ENCODE assay signal across 1 cellular context in genomic region chr20:58408603-58409246, GRCh38.
TF ChIP-seq lines count a peak whose summit lies in the region.

No MANE protein-coding gene starts in this region.

TF ChIP-seq in HepG2, 621 proteins besides CTCF, POLR2A, EP300 and RAD21 (continued from another document and continues in another):
- TF ChIP-seq ZNF609 (CRISPR knock-in tag; IDR thresholded peaks at IDR 0.05; ENCODE audit: borderline replicate concordance), result 0 out of 2 replicates have a peak, but pooled peaks have one; percentile 27
- no peak for TF ChIP-seq RFXANK (CRISPR knock-in tag; IDR thresholded peaks at IDR 0.05)
- no peak for TF ChIP-seq SMAD3 (CRISPR knock-in tag; IDR thresholded peaks at IDR 0.05)
- TF ChIP-seq ZNF670 (CRISPR knock-in tag; IDR thresholded peaks at IDR 0.05; ENCODE audit: borderline replicate concordance), result no peak
- TF ChIP-seq RFXAP (CRISPR knock-in tag; IDR thresholded peaks at IDR 0.05; ENCODE audit: borderline replicate concordance), result no peak
- TF ChIP-seq KAT8 (CRISPR knock-in tag; IDR thresholded peaks at IDR 0.05), result peak; percentile 21; the same call in 1 of the 2 replicates
- no peak for TF ChIP-seq SP4 (CRISPR knock-in tag; IDR thresholded peaks at IDR 0.05)
- no peak for TF ChIP-seq ZNF607 (CRISPR knock-in tag; IDR thresholded peaks at IDR 0.05; ENCODE audit: borderline replicate concordance)
- TF ChIP-seq WIZ (CRISPR knock-in tag; IDR thresholded peaks at IDR 0.05), result no peak
- TF ChIP-seq ZFP1 (CRISPR knock-in tag; IDR thresholded peaks at IDR 0.05), result no peak
- TF ChIP-seq DDIT3 (CRISPR knock-in tag; IDR thresholded peaks at IDR 0.05), result no peak
- no peak for TF ChIP-seq ZNF543 (CRISPR knock-in tag; IDR thresholded peaks at IDR 0.05)
- 0 out of 2 replicates have a peak, but pooled peaks have one; percentile 25 for TF ChIP-seq KDM1A (CRISPR knock-in tag; IDR thresholded peaks at IDR 0.05)
- TF ChIP-seq GPBP1L1 (CRISPR knock-in tag; IDR thresholded peaks at IDR 0.05), result no peak
- no peak for TF ChIP-seq ZBTB2 (CRISPR knock-in tag; IDR thresholded peaks at IDR 0.05; ENCODE audit: low read depth)
- TF ChIP-seq RXRB (CRISPR knock-in tag; IDR thresholded peaks at IDR 0.05; ENCODE audit: borderline replicate concordance), result peak; percentile 60
- TF ChIP-seq ZNF317 (CRISPR knock-in tag; IDR thresholded peaks at IDR 0.05), result no peak
- TF ChIP-seq ZNF552 (CRISPR knock-in tag; IDR thresholded peaks at IDR 0.05; ENCODE audit: borderline replicate concordance), result no peak
- peak; percentile 41; the same call in 1 of the 2 replicates for TF ChIP-seq TGIF2 (CRISPR knock-in tag; IDR thresholded peaks at IDR 0.05)
- no peak for TF ChIP-seq ATM (IDR thresholded peaks at IDR 0.05; ENCODE audit: borderline replicate concordance)
- no peak for TF ChIP-seq KDM5B (CRISPR knock-in tag; IDR thresholded peaks at IDR 0.05; ENCODE audit: borderline replicate concordance)
- TF ChIP-seq ISX (CRISPR knock-in tag; conservative IDR thresholded peaks at IDR 0.05), result no peak
- no peak for TF ChIP-seq ZNF883 (CRISPR knock-in tag; IDR thresholded peaks at IDR 0.05; ENCODE audit: not compliant biosample characterization)
- no peak for TF ChIP-seq MTA3 (CRISPR knock-in tag; IDR thresholded peaks at IDR 0.05)
- TF ChIP-seq FOXP4 (CRISPR knock-in tag; IDR thresholded peaks at IDR 0.05), result peak; percentile 31; the same call in 1 of the 2 replicates
- TF ChIP-seq MAFK (conservative IDR thresholded peaks at IDR 0.05 in 1 of 2, IDR thresholded peaks at IDR 0.05 in 1 of 2; ENCODE audit: low read length in 2 of 2), result peak; percentile 52 to 84; a peak in 3 of 4 replicates
- TF ChIP-seq BORCS8-MEF2B (CRISPR knock-in tag; IDR thresholded peaks at IDR 0.05), result no peak
- no peak for TF ChIP-seq HNRNPLL (IDR thresholded peaks at IDR 0.05; ENCODE audit: low read depth, low read length, poor library complexity, severe bottlenecking)
- TF ChIP-seq HMG20A (CRISPR knock-in tag; IDR thresholded peaks at IDR 0.05; ENCODE audit: borderline replicate concordance), result peak; percentile 34; the same call in 1 of the 2 replicates
- TF ChIP-seq ZNF788 (CRISPR knock-in tag; IDR thresholded peaks at IDR 0.05; ENCODE audit: borderline replicate concordance), result no peak
- TF ChIP-seq TEAD2 (CRISPR knock-in tag; IDR thresholded peaks at IDR 0.05), result no peak
- TF ChIP-seq ARNT (IDR thresholded peaks at IDR 0.05), result no peak
- peak; percentile 80 for TF ChIP-seq HOMEZ (CRISPR knock-in tag; IDR thresholded peaks at IDR 0.05; ENCODE audit: low read depth)
- no peak for TF ChIP-seq GLMP (CRISPR knock-in tag; IDR thresholded peaks at IDR 0.05; ENCODE audit: borderline replicate concordance)
- no peak for TF ChIP-seq MAX (IDR thresholded peaks at IDR 0.05)
- no peak for TF ChIP-seq CBX1 (IDR thresholded peaks at IDR 0.05; ENCODE audit: low read depth)
- no peak for TF ChIP-seq NONO (IDR thresholded peaks at IDR 0.05)
- no peak for TF ChIP-seq NONO (CRISPR knock-in tag; conservative IDR thresholded peaks at IDR 0.05)
- TF ChIP-seq HMG20B (CRISPR knock-in tag; conservative IDR thresholded peaks at IDR 0.05), result 0 out of 2 replicates have a peak, but pooled peaks have one; percentile 21
- peak; percentile 81 for TF ChIP-seq ZNF281 (CRISPR knock-in tag; IDR thresholded peaks at IDR 0.05; ENCODE audit: borderline replicate concordance)
- no peak for TF ChIP-seq CBX5 (CRISPR knock-in tag; IDR thresholded peaks at IDR 0.05; ENCODE audit: borderline replicate concordance)
- TF ChIP-seq ZNF343 (CRISPR knock-in tag; IDR thresholded peaks at IDR 0.05), result no peak
